24 cellular contexts compared by ENCODE assay signal in genomic region chr5:61910771-61911170, GRCh38.
A peak's percentile ranks its signal among the peaks of the same experiment; 100 is the strongest.
DNase-seq lines count a peak whose midpoint lies in the region; ATAC-seq, FAIRE-seq and TF ChIP-seq lines count a peak whose summit lies in the region.
"Had no signal": no experiment of that assay in that cellular context is flagged by ENCODE, and none has a peak within 500 bp of the region (broad histone marks: within the 10 kb centered on the region; RNA-seq: fewer than 3 reads in every experiment).

No MANE protein-coding gene starts in this region.

- FAIRE-seq in H54 (lab: Jason Lieb, UNC) = no peak
- FAIRE-seq: G401.6, TTC549 had no signal

- H3K27me3 ChIP-seq in foreskin keratinocyte = no peaks in the 10 kb centered on the region
- H3K27me3 ChIP-seq: tibial nerve had no signal

- DNase-seq in GM12865 (ENCODE audit: low read depth) = peak; percentile 14
- DNase-seq in NCI-H226 = peak; percentile 65
- DNase-seq in foreskin keratinocyte = peak; percentile 67 to 80
- DNase-seq in left lobe of liver (ENCODE audit: low spot score) = no peak
- DNase-seq in stimulated activated CD4-positive, alpha-beta T cell treated with anti-CD3 and anti-CD28 coated beads, Interleukin-4, amount 100 ng/mL, for 24 hours = no peak
- no peak for DNase-seq in H54 (ENCODE audit: insufficient read length, low spot score)
- no peak for DNase-seq in activated T-helper 2 cell treated with anti-CD3 and anti-CD28 coated beads, Interferon-gamma antibody, Interleukin-2, Interleukin-4, amounts not matched to agents 10 μg/mL and 5 μg/mL and 100 μg/mL, durations not matched to agents 14 hours and 24 hours and 36 hours (ENCODE audit: low spot score)
- DNase-seq: activated CD8-positive, alpha-beta T cell treated with anti-CD3 and anti-CD28 coated beads for 36 hours; activated gamma-delta T cell treated with Interleukin-2 at 50 U/mL for 16 hours; CD4-positive, alpha-beta T cell; mesendoderm; naive B cell; NCI-H1105 treated with DMSO at 0.1 percent for 48 hours; NCI-H2029 treated with DMSO at 0.1 percent for 48 hours; NCI-H446; nucleus accumbens; psoas muscle; stimulated activated CD8-positive, alpha-beta memory T cell treated with anti-CD3 and anti-CD28 coated beads, Interleukin-4, amount 100 ng/mL, for 48 hours had no signal

- no peak overlapping the region for H3K4me3 Mint-ChIP-seq in activated T-helper 2 cell treated with anti-CD3 and anti-CD28 coated beads, Interferon-gamma antibody, Interleukin-2, Interleukin-4, amounts not matched to agents 10 μg/mL and 5 μg/mL and 100 μg/mL, durations not matched to agents 14 hours and 24 hours and 36 hours (ENCODE audit: low read depth)
- H3K4me3 Mint-ChIP-seq: activated CD8-positive, alpha-beta T cell treated with anti-CD3 and anti-CD28 coated beads for 36 hours; CD4-positive, alpha-beta T cell; naive B cell had no signal

- peak; percentile 55 for ATAC-seq in HG02759 (IDR thresholded peaks at IDR 0.05; ENCODE audit: unreplicated experiment)
- ATAC-seq in foreskin keratinocyte = peak; percentile 75
- no peak for ATAC-seq in left lobe of liver
- ATAC-seq: activated CD4-positive, CD25-positive, alpha-beta regulatory T cell treated with anti-CD3 and anti-CD28 coated beads, Interleukin-2, amount 50 U/mL, for 24 hours; activated CD8-positive, alpha-beta T cell treated with anti-CD3 and anti-CD28 coated beads for 36 hours; HCT116; psoas muscle had no signal

- intact Hi-C loops in activated T-helper 2 cell treated with anti-CD3 and anti-CD28 coated beads, Interferon-gamma antibody, Interleukin-2, Interleukin-4, amounts not matched to agents 10 μg/mL and 5 μg/mL and 100 μg/mL, durations not matched to agents 14 hours and 24 hours and 36 hours (cut with micrococcal nuclease) = no loop called here

- no peak overlapping the region for H3K27ac ChIP-seq in foreskin keratinocyte
- H3K27ac ChIP-seq: psoas muscle, tibial nerve had no signal

- no peak for TF ChIP-seq POLR2A in H54 (IDR thresholded peaks at IDR 0.05; ENCODE audit: low read depth, low read length)

- no peaks in the 10 kb centered on the region for H3K27me3 Mint-ChIP-seq in activated T-helper 2 cell treated with anti-CD3 and anti-CD28 coated beads, Interferon-gamma antibody, Interleukin-2, Interleukin-4, amounts not matched to agents 10 μg/mL and 5 μg/mL and 100 μg/mL, durations not matched to agents 14 hours and 24 hours and 36 hours (ENCODE audit: low read depth)
- H3K27me3 Mint-ChIP-seq: activated CD8-positive, alpha-beta T cell treated with anti-CD3 and anti-CD28 coated beads for 36 hours; CD4-positive, alpha-beta T cell had no signal

- H3K4me3 ChIP-seq in GM12865 (ENCODE audit: low read depth, low read length) = no peak overlapping the region
- H3K4me3 ChIP-seq: psoas muscle, tibial nerve had no signal

- H3K4me1 Mint-ChIP-seq in activated T-helper 2 cell treated with anti-CD3 and anti-CD28 coated beads, Interferon-gamma antibody, Interleukin-2, Interleukin-4, amounts not matched to agents 10 μg/mL and 5 μg/mL and 100 μg/mL, durations not matched to agents 14 hours and 24 hours and 36 hours (ENCODE audit: low read depth) = no peaks in the 10 kb centered on the region
- H3K4me1 Mint-ChIP-seq: naive B cell had no signal

- TF ChIP-seq CTCF in GM12865 (IDR thresholded peaks at IDR 0.05; ENCODE audit: insufficient read depth, low read depth, low read length, missing control alignments) (no peak), foreskin keratinocyte (conservative IDR thresholded peaks at IDR 0.05) (no peak)

- H3K36me3 Mint-ChIP-seq in activated T-helper 2 cell treated with anti-CD3 and anti-CD28 coated beads, Interferon-gamma antibody, Interleukin-2, Interleukin-4, amounts not matched to agents 10 μg/mL and 5 μg/mL and 100 μg/mL, durations not matched to agents 14 hours and 24 hours and 36 hours (ENCODE audit: low read depth) = no peaks in the 10 kb centered on the region
- H3K36me3 Mint-ChIP-seq: naive B cell had no signal

- no peaks in the 10 kb centered on the region for H3K9me3 Mint-ChIP-seq in activated T-helper 2 cell treated with anti-CD3 and anti-CD28 coated beads, Interferon-gamma antibody, Interleukin-2, Interleukin-4, amounts not matched to agents 10 μg/mL and 5 μg/mL and 100 μg/mL, durations not matched to agents 14 hours and 24 hours and 36 hours

- no peak overlapping the region for H3K27ac Mint-ChIP-seq in activated T-helper 2 cell treated with anti-CD3 and anti-CD28 coated beads, Interferon-gamma antibody, Interleukin-2, Interleukin-4, amounts not matched to agents 10 μg/mL and 5 μg/mL and 100 μg/mL, durations not matched to agents 14 hours and 24 hours and 36 hours
- H3K27ac Mint-ChIP-seq: activated CD8-positive, alpha-beta T cell treated with anti-CD3 and anti-CD28 coated beads for 36 hours; CD4-positive, alpha-beta T cell; naive B cell had no signal

- H3K4me1 ChIP-seq in foreskin keratinocyte = no peaks in the 10 kb centered on the region
- H3K4me1 ChIP-seq: psoas muscle, tibial nerve had no signal

Comparison
In these comparisons a context has a peak if more than half of its experiments do, and no peak if none do; other contexts are left out.
1. DNase-seq: peak in GM12865 (single experiment), NCI-H226 (single experiment) and foreskin keratinocyte (2 of 2); none in left lobe of liver (single experiment), stimulated activated CD4-positive, alpha-beta T cell treated with anti-CD3 and anti-CD28 coated beads, Interleukin-4, amount 100 ng/mL, for 24 hours (single experiment), H54 (single experiment) and activated T-helper 2 cell treated with anti-CD3 and anti-CD28 coated beads, Interferon-gamma antibody, Interleukin-2, Interleukin-4, amounts not matched to agents 10 μg/mL and 5 μg/mL and 100 μg/mL, durations not matched to agents 14 hours and 24 hours and 36 hours (single experiment).